ENCODE assay signal across 8 cellular contexts in the genomic region with DNA sequence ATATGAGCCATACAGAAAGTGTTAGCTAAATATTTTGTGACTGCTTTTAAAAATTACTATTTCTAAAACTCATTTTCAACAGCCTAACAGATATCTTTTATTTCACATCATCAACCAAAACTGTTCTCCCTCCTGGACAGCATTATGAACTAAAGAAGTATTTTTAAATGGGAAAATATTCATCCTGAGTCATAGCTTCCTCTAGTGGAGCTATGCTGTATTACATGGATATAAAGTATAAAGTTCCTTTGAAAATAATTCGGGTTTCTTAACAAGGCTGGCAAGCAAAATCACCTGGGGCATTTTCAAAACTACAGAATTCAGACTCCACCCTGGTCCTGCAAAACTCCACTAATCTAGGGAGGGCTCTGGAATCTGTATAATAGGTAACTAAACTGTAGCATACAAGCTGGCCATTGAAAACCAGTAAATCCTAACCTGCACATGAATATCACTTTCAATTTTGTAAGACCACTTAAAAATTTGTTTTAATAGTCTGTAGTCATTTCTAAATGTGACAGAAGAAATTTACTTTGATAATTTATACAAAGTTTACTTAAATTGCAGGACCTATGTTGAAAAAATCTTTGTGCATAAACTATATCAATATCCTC. TPM values are rescaled to one million over a fixed set of nuclear protein-coding genes. Genes with fewer than 3 reads are reported as not detected.
A peak's percentile ranks its signal among the peaks of the same experiment; 100 is the strongest.
DNase-seq lines count a peak whose midpoint lies in the region; ATAC-seq, FAIRE-seq and TF ChIP-seq lines count a peak whose summit lies in the region.

No MANE protein-coding gene starts in this region.

- peaks cover 5% of the 10 kb centered on the region for H3K9me3 Mint-ChIP-seq in mesothelial cell of epicardium
- no peaks in the 10 kb centered on the region for H3K9me3 Mint-ChIP-seq in effector memory CD8-positive, alpha-beta T cell
- H3K9me3 Mint-ChIP-seq in activated CD4-positive, alpha-beta T cell treated with anti-CD3 and anti-CD28 coated beads, Interleukin-2, amount 10 ng/mL, durations not matched to agents 7 days and 5 days, result no peaks in the 10 kb centered on the region

- no peak overlapping the region for H3K27ac Mint-ChIP-seq in mesothelial cell of epicardium
- H3K27ac Mint-ChIP-seq in effector memory CD8-positive, alpha-beta T cell, result no peak overlapping the region
- no peak overlapping the region for H3K27ac Mint-ChIP-seq in activated CD4-positive, alpha-beta T cell treated with anti-CD3 and anti-CD28 coated beads, Interleukin-2, amount 10 ng/mL, durations not matched to agents 7 days and 5 days

- no peaks in the 10 kb centered on the region for H4K20me1 ChIP-seq in GM12878 (ENCODE audit: control insufficient read depth, insufficient read depth)

- no peak for TF ChIP-seq EP300 in GM12878 (IDR thresholded peaks at IDR 0.05; ENCODE audit: borderline replicate concordance in 1 of 2, control insufficient read depth in 1 of 2, low read depth in 2 of 2, low read length in 2 of 2)

- no peaks in the 10 kb centered on the region for H3K79me2 ChIP-seq in GM12878 (ENCODE audit: control insufficient read depth, insufficient read depth, low read length)

- no peaks in the 10 kb centered on the region for H3K27me3 ChIP-seq in GM12878 (replicated peaks in 1 of 2; ENCODE audit: control insufficient read depth in 2 of 2, insufficient read depth in 2 of 2, low read length in 1 of 2)

- no peaks in the 10 kb centered on the region for H3K27me3 Mint-ChIP-seq in mesothelial cell of epicardium (ENCODE audit: low read depth)
- H3K27me3 Mint-ChIP-seq in effector memory CD8-positive, alpha-beta T cell, result peaks cover 32 to 36% of the 10 kb centered on the region in 2 donors
- peaks cover 5% of the 10 kb centered on the region for H3K27me3 Mint-ChIP-seq in activated CD4-positive, alpha-beta T cell treated with anti-CD3 and anti-CD28 coated beads, Interleukin-2, amount 10 ng/mL, durations not matched to agents 7 days and 5 days

- POLR2A ChIA-PET in GM12878 (lab: Charles Lee), result interaction anchor here (0.5 kb wide), 1 partner anchor 90 kb away, joined by 3 read pairs; no protein-coding TSS in a partner anchor
- POLR2A ChIA-PET in activated CD4-positive, alpha-beta T cell treated with anti-CD3 and anti-CD28 coated beads, Interleukin-2, amount 10 ng/mL, durations not matched to agents 7 days and 5 days (lab: Charles Lee), result no interaction called here

- H3K4me3 Mint-ChIP-seq in mesothelial cell of epicardium, result no peak overlapping the region
- no peak overlapping the region for H3K4me3 Mint-ChIP-seq in effector memory CD8-positive, alpha-beta T cell
- no peak overlapping the region for H3K4me3 Mint-ChIP-seq in activated CD4-positive, alpha-beta T cell treated with anti-CD3 and anti-CD28 coated beads, Interleukin-2, amount 10 ng/mL, durations not matched to agents 7 days and 5 days

- no peak overlapping the region for H3K4me3 ChIP-seq in GM12878

- BruUV-seq in GM12878 (replicated peaks; lab: Mats Ljungman, UMichigan), result no TSS peak

- peak; percentile 59 for ATAC-seq in GM18868 (IDR thresholded peaks at IDR 0.05; ENCODE audit: unreplicated experiment)
- ATAC-seq in GM12878, result 0 out of 3 replicates have a peak, but pooled peaks have one; percentile 25
- ATAC-seq in effector memory CD8-positive, alpha-beta T cell (replicated peaks), result no peak

- no peak for TF ChIP-seq POLR2A in GM12878 (IDR thresholded peaks at IDR 0.05; ENCODE audit: low read depth, low read length)

- SMC1A ChIA-PET in GM12878 (lab: Charles Lee; ENCODE audit: uncharacterized antibody, unreplicated experiment), result interaction anchor here (0.9 to 4.2 kb wide), 5 partner anchors 12 to 166 kb away, joined by 3 to 40 read pairs (median 3); no protein-coding TSS in a partner anchor

- peak; percentile 89 for TF ChIP-seq RAD21 in GM12878 (IDR thresholded peaks at IDR 0.05; ENCODE audit: insufficient read depth, low read depth, low read length)

- H3K9ac ChIP-seq in GM12878 (ENCODE audit: control insufficient read depth, insufficient read depth, low read length), result no peak overlapping the region

- intact Hi-C loops in GM12878 (cut with micrococcal nuclease; ENCODE audit: unreplicated experiment), result loop anchor here (1.0 kb wide), 1 partner anchor 100 kb away; no protein-coding TSS in a partner anchor

- H3K27ac ChIP-seq in GM12878 (ENCODE audit: control insufficient read depth, insufficient read depth), result no peak overlapping the region

- in situ Hi-C loops in GM12878 (cut with MboI), result no loop called here

- RAD21 ChIA-PET in GM12878 (lab: Charles Lee; ENCODE audit: unreplicated experiment), result interaction anchor here (0.9 to 4.4 kb wide), 3 partner anchors 15 to 101 kb away, joined by 3 to 40 read pairs (median 4); no protein-coding TSS in a partner anchor

- CTCF ChIA-PET in GM12878 (lab: Yijun Ruan, JAX), result interaction anchor here (0.9 to 4.4 kb wide), 8 partner anchors 10 to 909 kb away, joined by 3 to 78 read pairs (median 4); no protein-coding TSS in a partner anchor
- CTCF ChIA-PET in activated CD4-positive, alpha-beta T cell treated with anti-CD3 and anti-CD28 coated beads, Interleukin-2, amount 10 ng/mL, durations not matched to agents 7 days and 5 days (lab: Charles Lee), result interaction anchor here (1.0 kb wide), 1 partner anchor 12 kb away, joined by 3 read pairs; no protein-coding TSS in a partner anchor

- H2AFZ ChIP-seq in GM12878 (ENCODE audit: control insufficient read depth, low read depth, low read length), result no peak overlapping the region

- TF ChIP-seq CTCF in GM12878 (IDR thresholded peaks at IDR 0.05 in 2 of 3, conservative IDR thresholded peaks at IDR 0.05 in 1 of 3; ENCODE audit: control insufficient read depth in 2 of 3, extremely low read depth in 1 of 3, insufficient read depth in 1 of 3, low read depth in 3 of 3, low read length in 3 of 3) (peak; percentile 53 to 65 (median 60); a peak in 4 of 6 replicates), mesothelial cell of epicardium (IDR thresholded peaks at IDR 0.05; ENCODE audit: unreplicated experiment) (peak; percentile 91)

- no peaks in the 10 kb centered on the region for H3K4me1 ChIP-seq in GM12878 (ENCODE audit: control insufficient read depth, insufficient read depth, low read length)

- peaks cover 43% of the 10 kb centered on the region for H3K4me1 Mint-ChIP-seq in mesothelial cell of epicardium
- H3K4me1 Mint-ChIP-seq in effector memory CD8-positive, alpha-beta T cell (ENCODE audit: low read depth in 2 of 2), result no peaks in the 10 kb centered on the region
- H3K4me1 Mint-ChIP-seq in activated CD4-positive, alpha-beta T cell treated with anti-CD3 and anti-CD28 coated beads, Interleukin-2, amount 10 ng/mL, durations not matched to agents 7 days and 5 days, result no peaks in the 10 kb centered on the region

- H3K36me3 ChIP-seq in GM12878 (ENCODE audit: control insufficient read depth in 2 of 2, insufficient read depth in 2 of 2, low read length in 1 of 2), result no peaks in the 10 kb centered on the region

- DNase-seq in AML-193 (lab: John Stamatoyannopoulos, UW) (peak; percentile 10 to 20), NCI-H1092 (lab: John Stamatoyannopoulos, UW) (peak; percentile 34), GM12878 (ENCODE audit: low read depth, low spot score) (no peak), mesothelial cell of epicardium (ENCODE audit: low spot score in 2 of 2, unreplicated experiment in 2 of 2) (no peak), epidermal melanocyte (ENCODE audit: insufficient read length, low spot score) (no peak)
- DNase-seq in effector memory CD8-positive, alpha-beta T cell, result no peak
- DNase-seq in activated CD4-positive, alpha-beta T cell treated with anti-CD3 and anti-CD28 coated beads, Interleukin-2, amount 10 ng/mL, durations not matched to agents 7 days and 5 days, result no peak

- H3K9me3 ChIP-seq in GM12878 (replicated peaks; ENCODE audit: control insufficient read depth, insufficient read depth, low read length), result no peaks in the 10 kb centered on the region

- WGBS in GM12878 (ENCODE audit: insufficient coverage, insufficient replicate concordance, low lambda C conversion rate, missing lambda C conversion rate), result 0% methylated on average over 1 of the region's 1 CpG

- no peak for FAIRE-seq in GM12878 (lab: Jason Lieb, UNC)

- no peak overlapping the region for H3K4me2 ChIP-seq in GM12878 (ENCODE audit: control insufficient read depth, insufficient read depth)

- peaks cover 2% of the 10 kb centered on the region for H3K36me3 Mint-ChIP-seq in mesothelial cell of epicardium
- H3K36me3 Mint-ChIP-seq in effector memory CD8-positive, alpha-beta T cell (ENCODE audit: insufficient read depth), result no peaks in the 10 kb centered on the region
- H3K36me3 Mint-ChIP-seq in activated CD4-positive, alpha-beta T cell treated with anti-CD3 and anti-CD28 coated beads, Interleukin-2, amount 10 ng/mL, durations not matched to agents 7 days and 5 days (ENCODE audit: low read depth), result no peaks in the 10 kb centered on the region

RNA-seq across cellular contexts. Expression of a gene that starts 53.5 kb away (rescaled TPM):
- 0.23 and 0.81 TPM in 2 replicates for total RNA-seq in GM12878 (2013; cell fraction: nucleolus; rRNA removed)
- 0.98 and 2.1 TPM in 2 replicates for total RNA-seq in GM12878 (2014; rRNA removed)
- 0.78 and 1.1 TPM in 2 replicates for total RNA-seq in GM12878 (2014; rRNA removed; fragmentation: Illumina TruSeq; extraction: Trizol)
- 0.80 and 2.1 TPM in 2 replicates for total RNA-seq in GM12878 (2021)
- polyA plus RNA-seq in GM12878 (2011; ENCODE audit: low read depth), result not detected
- 0.35 and 0.46 TPM in 2 replicates for polyA plus RNA-seq in GM12878 (2011; rRNA removed)
- polyA plus RNA-seq in GM12878 (2011; cell fraction: cytosol; rRNA removed), result 0.08 and 0.24 TPM in 2 replicates
- polyA plus RNA-seq in GM12878 (2011; cell fraction: nucleus; rRNA removed), result 0.25 and 0.30 TPM in 2 replicates
- polyA plus RNA-seq in GM12878 (2012), result not detected in 2 replicates
- polyA plus RNA-seq in GM12878 (2014; fragmentation: Illumina TruSeq; extraction: Trizol), result 1.4 and 2.6 TPM in 2 replicates
- under 1 TPM; 0.23 to 0.69 TPM for polyA plus RNA-seq in GM12878 (2014; fragmentation: Nextera tagmentation; extraction: Ambion mirVana)
- 0.51 and 0.86 TPM in 2 replicates for polyA plus RNA-seq in GM12878 (2014; rRNA removed)
- polyA plus RNA-seq in GM12878 (2016; fragmentation: Nextera tagmentation; extraction: Ambion mirVana), result 1 to 10 TPM in 1 of 2 experiments, under 1 TPM in 1; 0.92 to 1.3 TPM
- polyA minus RNA-seq in GM12878 (2011; rRNA and poly(A)+ RNA removed), result 0.10 and 0.22 TPM in 2 replicates
- not detected in 2 replicates for polyA minus RNA-seq in GM12878 (2011; cell fraction: cytosol; rRNA and poly(A)+ RNA removed)
- 0.29 and 0.48 TPM in 2 replicates for polyA minus RNA-seq in GM12878 (2011; cell fraction: nucleus; rRNA and poly(A)+ RNA removed)
- 2.5 to 3.9 TPM (median 3.3 TPM) in 3 replicates for total RNA-seq in mesothelial cell of epicardium
- 1 to 10 TPM; 1.6 to 1.7 TPM for total RNA-seq in activated CD4-positive, alpha-beta T cell treated with anti-CD3 and anti-CD28 coated beads, Interleukin-2, amount 10 ng/mL, durations not matched to agents 7 days and 5 days

Comparison
In these comparisons a context has a peak if more than half of its experiments do, and no peak if none do; other contexts are left out.
1. DNase-seq: peak in AML-193 (2 of 2) and NCI-H1092 (single experiment); none in GM12878 (single experiment), mesothelial cell of epicardium (0 of 2), effector memory CD8-positive, alpha-beta T cell (0 of 3), epidermal melanocyte (single experiment) and activated CD4-positive, alpha-beta T cell treated with anti-CD3 and anti-CD28 coated beads, Interleukin-2, amount 10 ng/mL, durations not matched to agents 7 days and 5 days (single experiment).